ENCODE assay signal across 14 cellular contexts in the genomic region with DNA sequence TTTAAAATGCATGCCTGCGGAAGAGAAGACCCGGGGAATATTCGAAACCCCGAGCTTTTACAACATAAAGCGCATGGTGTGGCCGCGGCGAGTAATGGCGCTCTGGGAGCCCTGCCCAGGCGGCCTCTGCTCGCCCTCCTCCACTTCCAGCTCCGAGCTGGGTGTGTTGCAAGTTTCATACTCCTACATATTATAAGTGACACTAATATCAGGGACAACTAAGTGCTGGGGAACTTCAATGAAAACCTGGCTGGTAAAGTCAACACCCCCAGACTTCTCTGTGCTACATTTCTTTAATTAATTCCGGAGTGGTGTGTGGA. TPM values are rescaled to one million over a fixed set of nuclear protein-coding genes. Genes with fewer than 3 reads are reported as not detected.
DNase-seq lines count a peak whose midpoint lies in the region; ATAC-seq and TF ChIP-seq lines count a peak whose summit lies in the region.
"Had no signal": no experiment of that assay in that cellular context is flagged by ENCODE, and none has a peak within 500 bp of the region (broad histone marks: within the 10 kb centered on the region; RNA-seq: fewer than 3 reads in every experiment).

No MANE protein-coding gene starts in this region.

- ATAC-seq in RWPE2 (ENCODE audit: low read depth) (no peak), HG03095 (IDR thresholded peaks at IDR 0.05; ENCODE audit: unreplicated experiment) (no peak)
- no peak for ATAC-seq in effector memory CD8-positive, alpha-beta T cell (replicated peaks)
- ATAC-seq: natural killer cell treated with Interleukin-12 subunit alpha and Interleukin-12 subunit beta and Interleukin-15 and Interleukin-18, amount 100 ng/mL, for 72 hours had no signal

- H2BK120ac ChIP-seq in trophoblast cell (ENCODE audit: insufficient read depth, low read length, poor library complexity), result no peak overlapping the region

- no peak overlapping the region for H2AK5ac ChIP-seq in trophoblast cell (ENCODE audit: low read length)

- H3K4me3 Mint-ChIP-seq in effector memory CD8-positive, alpha-beta T cell, result peak overlapping the region in 1 of 2 donors; percentile 27
- H3K4me3 Mint-ChIP-seq: activated naive CD4-positive, alpha-beta T cell treated with anti-CD3 and anti-CD28 coated beads, Interleukin-2, amount 50 U/mL, for 24 hours; natural killer cell treated with Interleukin-12 subunit alpha and Interleukin-12 subunit beta and Interleukin-15 and Interleukin-18, amount 100 ng/mL, for 72 hours had no signal

- H2BK12ac ChIP-seq in trophoblast cell (ENCODE audit: low read length), result no peak overlapping the region

- no peak overlapping the region for H3K27ac Mint-ChIP-seq in effector memory CD8-positive, alpha-beta T cell
- H3K27ac Mint-ChIP-seq: activated naive CD4-positive, alpha-beta T cell treated with anti-CD3 and anti-CD28 coated beads, Interleukin-2, amount 50 U/mL, for 24 hours; natural killer cell treated with Interleukin-12 subunit alpha and Interleukin-12 subunit beta and Interleukin-15 and Interleukin-18, amount 100 ng/mL, for 72 hours had no signal

- no peaks in the 10 kb centered on the region for H3K27me3 ChIP-seq in RWPE2 (ENCODE audit: insufficient read depth, poor library complexity, severe bottlenecking)
- peaks cover 96% of the 10 kb centered on the region for H3K27me3 ChIP-seq in iPS-15b (ENCODE audit: control insufficient read depth, insufficient read depth, low read length)
- peaks cover 63% of the 10 kb centered on the region for H3K27me3 ChIP-seq in trophoblast cell (ENCODE audit: insufficient read depth, low read length)

- H2BK5ac ChIP-seq in trophoblast cell (ENCODE audit: low read depth, low read length, poor library complexity), result no peak overlapping the region

- no peak overlapping the region for H2AFZ ChIP-seq in trophoblast cell (ENCODE audit: insufficient read depth, low read length, poor library complexity)

- H3K4me1 Mint-ChIP-seq in effector memory CD8-positive, alpha-beta T cell (ENCODE audit: low read depth in 2 of 2), result peaks cover 10 to 22% of the 10 kb centered on the region in 2 donors

- H3K23ac ChIP-seq in trophoblast cell (ENCODE audit: low read length), result no peak overlapping the region

- H3K79me1 ChIP-seq in trophoblast cell (ENCODE audit: low read length), result no peaks in the 10 kb centered on the region

- no peak overlapping the region for H4K91ac ChIP-seq in trophoblast cell (ENCODE audit: low read depth, low read length)

- no peak overlapping the region for H3K4ac ChIP-seq in trophoblast cell (ENCODE audit: low read depth, low read length)

- H3K4me1 ChIP-seq in RWPE2 (ENCODE audit: insufficient read depth, poor library complexity, severe bottlenecking), result peaks cover 49% of the 10 kb centered on the region
- H3K4me1 ChIP-seq in iPS-15b (ENCODE audit: control insufficient read depth, insufficient read depth, low read length), result peaks cover 4% of the 10 kb centered on the region
- no peaks in the 10 kb centered on the region for H3K4me1 ChIP-seq in trophoblast cell (ENCODE audit: control insufficient read depth in 1 of 2, insufficient read depth in 2 of 2, low read length in 2 of 2)

- H3K4me3 ChIP-seq in RWPE2 (ENCODE audit: severe bottlenecking) (peak overlapping the region; percentile 15), iPS-15b (ENCODE audit: low read depth, low read length) (peak overlapping the region; percentile 30), trophoblast cell (ENCODE audit: low read depth, low read length) (no peak overlapping the region)
- H3K4me3 ChIP-seq: tibial artery had no signal

- no peak overlapping the region for H3K14ac ChIP-seq in trophoblast cell (ENCODE audit: low read length)

- H4K12ac ChIP-seq in trophoblast cell (ENCODE audit: low read depth, low read length), result no peak overlapping the region

- no peak overlapping the region for H3K18ac ChIP-seq in trophoblast cell (ENCODE audit: low read length)

- H3K9me3 Mint-ChIP-seq in effector memory CD8-positive, alpha-beta T cell, result no peaks in the 10 kb centered on the region
- H3K9me3 Mint-ChIP-seq: activated naive CD4-positive, alpha-beta T cell treated with anti-CD3 and anti-CD28 coated beads, Interleukin-2, amount 50 U/mL, for 24 hours; natural killer cell treated with Interleukin-12 subunit alpha and Interleukin-12 subunit beta and Interleukin-15 and Interleukin-18, amount 100 ng/mL, for 72 hours had no signal

- H3K36me3 ChIP-seq in RWPE2 (ENCODE audit: low read depth), result peaks cover 42% of the 10 kb centered on the region
- no peaks in the 10 kb centered on the region for H3K36me3 ChIP-seq in iPS-15b (ENCODE audit: control insufficient read depth, insufficient read depth, low read length)
- H3K36me3 ChIP-seq in trophoblast cell (ENCODE audit: control insufficient read depth in 1 of 2, insufficient read depth in 2 of 2, low read length in 2 of 2), result no peaks in the 10 kb centered on the region
- H3K36me3 ChIP-seq: tibial artery had no signal

- no peaks in the 10 kb centered on the region for H3K79me2 ChIP-seq in trophoblast cell (ENCODE audit: control insufficient read depth, insufficient read depth, low read length, poor library complexity)

- H3K9me3 ChIP-seq in RWPE2 (ENCODE audit: severe bottlenecking) (no peaks in the 10 kb centered on the region), iPS-15b (ENCODE audit: control insufficient read depth, insufficient read depth, low read length) (no peaks in the 10 kb centered on the region), trophoblast cell (ENCODE audit: insufficient read depth, low read depth, low read length) (peaks cover 6% of the 10 kb centered on the region)
- H3K9me3 ChIP-seq: tibial artery had no signal

- H3K9ac ChIP-seq in iPS-15b (ENCODE audit: low read depth, low read length), result no peak overlapping the region
- H3K9ac ChIP-seq in trophoblast cell (ENCODE audit: low read length), result no peak overlapping the region

- H4K8ac ChIP-seq in trophoblast cell (ENCODE audit: low read depth, low read length), result no peak overlapping the region

- peak overlapping the region; percentile 37 for H3K4me2 ChIP-seq in trophoblast cell (ENCODE audit: low read length)

- H3K27me3 Mint-ChIP-seq in effector memory CD8-positive, alpha-beta T cell, result peaks cover 72 to 97% of the 10 kb centered on the region in 2 donors

- peak overlapping the region; percentile 82 for H3K27ac ChIP-seq in RWPE2 (ENCODE audit: poor library complexity, severe bottlenecking)
- H3K27ac ChIP-seq in trophoblast cell (ENCODE audit: low read depth, low read length), result no peak overlapping the region
- H3K27ac ChIP-seq: tibial artery had no signal

- WGBS in trophoblast cell (ENCODE audit: extremely low coverage, insufficient coverage, insufficient read length), result no CpG with 5 or more reads among the region's 13 CpGs

- TF ChIP-seq CTCF in RWPE2 (IDR thresholded peaks at IDR 0.05; ENCODE audit: poor library complexity, severe bottlenecking), result no peak

- no peaks in the 10 kb centered on the region for H3K36me3 Mint-ChIP-seq in effector memory CD8-positive, alpha-beta T cell (ENCODE audit: insufficient read depth)
- H3K36me3 Mint-ChIP-seq: activated naive CD4-positive, alpha-beta T cell treated with anti-CD3 and anti-CD28 coated beads, Interleukin-2, amount 50 U/mL, for 24 hours; natural killer cell treated with Interleukin-12 subunit alpha and Interleukin-12 subunit beta and Interleukin-15 and Interleukin-18, amount 100 ng/mL, for 72 hours had no signal

- DNase-seq in NCI-H2227 (lab: John Stamatoyannopoulos, UW; ENCODE audit: unreplicated experiment), result peak; percentile 30
- DNase-seq in NCI-H2227 treated with DMSO at 0.1 percent for 48 hours (lab: John Stamatoyannopoulos, UW), result no peak
- peak; percentile 35 for DNase-seq in RWPE2 (ENCODE audit: low spot score)
- no peak for DNase-seq in trophoblast cell
- DNase-seq in effector memory CD8-positive, alpha-beta T cell, result no peak
- DNase-seq in stimulated activated CD4-positive, alpha-beta T cell treated with anti-CD3 and anti-CD28 coated beads, Interleukin-1b, Interleukin-23, amount 100 ng/mL, for 48 hours, result no peak
- DNase-seq: 8988T, NCI-H1694, SIG-M5 had no signal

RNA-seq across cellular contexts. Expression of a gene that starts 11.8 kb away (rescaled TPM):
- polyA plus RNA-seq in trophoblast cell (2013), result 0.68 and 0.78 TPM in 2 replicates

Comparison
In these comparisons a context has a peak if more than half of its experiments do, and no peak if none do; other contexts are left out.
1. DNase-seq: peak in NCI-H2227 (single experiment) and RWPE2 (single experiment); none in NCI-H2227 treated with DMSO at 0.1 percent for 48 hours (single experiment), trophoblast cell (0 of 2), effector memory CD8-positive, alpha-beta T cell (0 of 3) and stimulated activated CD4-positive, alpha-beta T cell treated with anti-CD3 and anti-CD28 coated beads, Interleukin-1b, Interleukin-23, amount 100 ng/mL, for 48 hours (single experiment).